Comparison of ENCODE assay signal across 34 cellular contexts in genomic region chr21:29726061-29726460, GRCh38.
"Had no signal": no experiment of that assay in that cellular context is flagged by ENCODE, and none has a peak within 500 bp of the region (broad histone marks: within the 10 kb centered on the region; RNA-seq: fewer than 3 reads in every experiment).

No MANE protein-coding gene starts in this region.

- H3K9me3 ChIP-seq: SJSA1 had no signal

- H3K9me3 Mint-ChIP-seq: activated naive CD4-positive, alpha-beta T cell treated with anti-CD3 and anti-CD28 coated beads, Interleukin-2, amount 50 U/mL, for 24 hours; activated T-cell treated with anti-CD3 and anti-CD28 coated beads, Interleukin-2, amount 50 U/mL, for 24 hours; activated T-helper 2 cell treated with anti-CD3 and anti-CD28 coated beads, Interferon-gamma antibody, Interleukin-2, Interleukin-4, amounts not matched to agents 10 μg/mL and 5 μg/mL and 100 μg/mL, durations not matched to agents 14 hours and 24 hours and 36 hours; brain; WTC11 had no signal

- H3K4me1 Mint-ChIP-seq: activated CD4-positive, alpha-beta T cell treated with anti-CD3 and anti-CD28 coated beads for 36 hours; activated CD4-positive, alpha-beta T cell treated with anti-CD3 and anti-CD28 coated beads, Interleukin-2, amount 10 ng/mL, durations not matched to agents 7 days and 5 days; activated naive CD4-positive, alpha-beta T cell treated with anti-CD3 and anti-CD28 coated beads, Interleukin-2, amount 50 U/mL, for 24 hours had no signal

- H3K27me3 ChIP-seq: adrenal gland, SJSA1 had no signal

- H3K4me1 ChIP-seq: adrenal gland, SJSA1 had no signal

- DNase-seq: activated CD4-positive, alpha-beta T cell treated with anti-CD3 and anti-CD28 coated beads for 36 hours; activated CD4-positive, alpha-beta T cell treated with anti-CD3 and anti-CD28 coated beads, Interleukin-2, amount 10 ng/mL, durations not matched to agents 7 days and 5 days; activated CD4-positive, alpha-beta T cell treated with anti-CD3 and anti-CD28 coated beads, Interleukin-2, amount 50 U/mL, for 48 hours; activated CD8-positive, alpha-beta T cell treated with anti-CD3 and anti-CD28 coated beads, Interleukin-2, amount 10 ng/mL, durations not matched to agents 7 days and 5 days; activated gamma-delta T cell; activated naive CD4-positive, alpha-beta T cell treated with Interleukin-2 at 50 U/mL for 16 hours; activated T-cell treated with anti-CD3 and anti-CD28 coated beads, Interleukin-2, amount 50 U/mL, for 24 hours; adrenal gland; caudate nucleus; cerebellar nuclear complex; MM.1S; NCI-H1048; NCI-H1105 treated with DMSO at 0.1 percent for 48 hours; NCI-H1436 treated with DMSO at 0.1 percent for 48 hours; NCI-H1694 treated with DMSO at 0.1 percent for 48 hours; NCI-H2029; NCI-H2171; NCI-H510A; NCI-H526; NCI-H748 treated with DMSO at 0.1 percent for 48 hours; NK-92 treated with Interleukin-12 subunit alpha and Interleukin-12 subunit beta, amount 100 ng/mL, for 24 hours; SW 1271; T-helper 1 cell; T-helper 2 cell; T-helper 9 cell had no signal

- H3K27me3 Mint-ChIP-seq: activated T-cell treated with anti-CD3 and anti-CD28 coated beads, Interleukin-2, amount 50 U/mL, for 24 hours had no signal

- ATAC-seq: activated CD4-positive, alpha-beta T cell treated with anti-CD3 and anti-CD28 coated beads for 36 hours; activated CD4-positive, CD25-positive, alpha-beta regulatory T cell treated with anti-CD3 and anti-CD28 coated beads, Interleukin-2, amount 50 U/mL, for 24 hours; activated CD8-positive, alpha-beta T cell treated with anti-CD3 and anti-CD28 coated beads, Interleukin-2, amount 10 ng/mL, durations not matched to agents 7 days and 5 days; Panc1; SK-N-SH treated with all-trans-retinoic acid at 6 μM for 48 hours; WTC11 had no signal

- H3K27ac ChIP-seq: adrenal gland, KMS-11, SJSA1 had no signal

- H3K36me3 Mint-ChIP-seq: activated naive CD4-positive, alpha-beta T cell treated with anti-CD3 and anti-CD28 coated beads, Interleukin-2, amount 50 U/mL, for 24 hours; brain; WTC11 had no signal

- H3K4me2 ChIP-seq: KMS-11 had no signal

- H3K4me3 Mint-ChIP-seq: activated CD4-positive, alpha-beta T cell treated with anti-CD3 and anti-CD28 coated beads for 36 hours; activated CD4-positive, alpha-beta T cell treated with anti-CD3 and anti-CD28 coated beads, Interleukin-2, amount 10 ng/mL, durations not matched to agents 7 days and 5 days; activated CD8-positive, alpha-beta T cell treated with anti-CD3 and anti-CD28 coated beads, Interleukin-2, amount 10 ng/mL, durations not matched to agents 7 days and 5 days; activated naive CD4-positive, alpha-beta T cell treated with anti-CD3 and anti-CD28 coated beads, Interleukin-2, amount 50 U/mL, for 24 hours; activated T-cell treated with anti-CD3 and anti-CD28 coated beads, Interleukin-2, amount 50 U/mL, for 24 hours; WTC11 had no signal

- H3K27ac Mint-ChIP-seq: activated CD4-positive, alpha-beta T cell treated with anti-CD3 and anti-CD28 coated beads for 36 hours; activated CD4-positive, alpha-beta T cell treated with anti-CD3 and anti-CD28 coated beads, Interleukin-2, amount 10 ng/mL, durations not matched to agents 7 days and 5 days; activated CD8-positive, alpha-beta T cell treated with anti-CD3 and anti-CD28 coated beads, Interleukin-2, amount 10 ng/mL, durations not matched to agents 7 days and 5 days; activated naive CD4-positive, alpha-beta T cell treated with anti-CD3 and anti-CD28 coated beads, Interleukin-2, amount 50 U/mL, for 24 hours; activated T-cell treated with anti-CD3 and anti-CD28 coated beads, Interleukin-2, amount 50 U/mL, for 24 hours; activated T-helper 2 cell treated with anti-CD3 and anti-CD28 coated beads, Interferon-gamma antibody, Interleukin-2, Interleukin-4, amounts not matched to agents 10 μg/mL and 5 μg/mL and 100 μg/mL, durations not matched to agents 14 hours and 24 hours and 36 hours; WTC11 had no signal

- H3K36me3 ChIP-seq: adrenal gland, SJSA1 had no signal

- H3K9ac ChIP-seq: KMS-11 had no signal

- H3K4me3 ChIP-seq: adrenal gland, SJSA1 had no signal
